ENCODE assay signal across 12 cellular contexts in genomic region chr16:57194512-57194911, GRCh38. TPM values are rescaled to one million over a fixed set of nuclear protein-coding genes. Genes with fewer than 3 reads are reported as not detected.
DNase-seq lines count a peak whose midpoint lies in the region; ATAC-seq and TF ChIP-seq lines count a peak whose summit lies in the region.
"Had no signal": no experiment of that assay in that cellular context is flagged by ENCODE, and none has a peak within 500 bp of the region (broad histone marks: within the 10 kb centered on the region; RNA-seq: fewer than 3 reads in every experiment).

No MANE protein-coding gene starts in this region.

- no peak overlapping the region for H3K4me3 ChIP-seq in HEK293 (ENCODE audit: low read depth, low read length)
- peak overlapping the region; percentile 39 for H3K4me3 ChIP-seq in adipocyte (ENCODE audit: low read length)
- H3K4me3 ChIP-seq in ovary: no peak overlapping the region

- ATAC-seq in HG02852 (IDR thresholded peaks at IDR 0.05; ENCODE audit: unreplicated experiment): no peak

- H3K27ac ChIP-seq in HEK293 (ENCODE audit: extremely low read depth, low read depth, low read length) (no peak overlapping the region), ovary (no peak overlapping the region)

- H3K4me1 ChIP-seq in HEK293 (ENCODE audit: control insufficient read depth, insufficient read depth, low read length) (peaks cover 28% of the 10 kb centered on the region), adipocyte (ENCODE audit: control insufficient read depth, insufficient read depth, low read length) (peaks cover 65% of the 10 kb centered on the region), ovary (ENCODE audit: insufficient read depth) (peaks cover 6% of the 10 kb centered on the region)

- H3K9ac ChIP-seq in adipocyte (ENCODE audit: low read length): peak overlapping the region; percentile 57

- no peaks in the 10 kb centered on the region for H3K9me3 ChIP-seq in HEK293 (ENCODE audit: control insufficient read depth, insufficient read depth, low read depth, low read length)
- no peaks in the 10 kb centered on the region for H3K9me3 ChIP-seq in adipocyte (ENCODE audit: control insufficient read depth, low read length)
- H3K9me3 ChIP-seq in ovary: no peaks in the 10 kb centered on the region

- H3K27me3 ChIP-seq in adipocyte (replicated peaks; ENCODE audit: control insufficient read depth, insufficient read depth, low read length) (no peaks in the 10 kb centered on the region), ovary (no peaks in the 10 kb centered on the region)

- intact Hi-C loops in ovary (cut with DNase I): loop anchor here in 1 of 4 donors (5.0 kb wide), 1 partner anchor 48 kb away; no protein-coding TSS in a partner anchor

- POLR2A ChIA-PET in HEK293 (lab: Yijun Ruan, JAX): interaction anchor here (1.0 kb wide), 1 partner anchor 51 kb away, joined by 4 read pairs; the partner anchor contains the start of gene ARL2BP

- CTCF ChIA-PET in HEK293 (lab: Yijun Ruan, JAX): interaction anchor here (0.6 to 1.3 kb wide), 2 partner anchors 11 kb away, joined by 3 to 4 read pairs; no protein-coding TSS in a partner anchor

- peak; percentile 90 for DNase-seq in A172 (ENCODE audit: low spot score)
- DNase-seq in adipocyte (ENCODE audit: low read depth): peak; percentile 95
- DNase-seq in kidney tubule cell (ENCODE audit: low spot score): peak; percentile 92
- DNase-seq in ureter (ENCODE audit: low spot score): no peak
- DNase-seq in NCI-H524 treated with DMSO at 0.1 percent for 48 hours (lab: John Stamatoyannopoulos, UW): no peak
- DNase-seq in ovary: no peak
- DNase-seq: DND-41, GOT3, immature natural killer cell, NCI-H2029 had no signal

- H3K36me3 ChIP-seq in HEK293 (ENCODE audit: control insufficient read depth in 2 of 2, insufficient read depth in 1 of 2, low read length in 2 of 2): no peaks in the 10 kb centered on the region
- H3K36me3 ChIP-seq in adipocyte (ENCODE audit: control insufficient read depth, insufficient read depth, low read length, severe bottlenecking): no peaks in the 10 kb centered on the region
- H3K36me3 ChIP-seq in ovary: no peaks in the 10 kb centered on the region

- no peak for TF ChIP-seq POLR2A in ovary (IDR thresholded peaks at IDR 0.05)

- TF ChIP-seq EP300 in ovary (IDR thresholded peaks at IDR 0.05): no peak

- no peak for TF ChIP-seq CTCF in HEK293 (tag by site-specific recombination; IDR thresholded peaks at IDR 0.05)
- no peak for TF ChIP-seq CTCF in ovary (IDR thresholded peaks at IDR 0.05)

TF ChIP-seq in HEK293, 187 proteins besides CTCF, POLR2A, EP300 and RAD21:
- TF ChIP-seq ZFHX2 (tag by site-specific recombination; conservative IDR thresholded peaks at IDR 0.05): no peak
- TF ChIP-seq ZNF664 (tag by site-specific recombination; IDR thresholded peaks at IDR 0.05): no peak
- TF ChIP-seq ZNF140 (tag by site-specific recombination; IDR thresholded peaks at IDR 0.05): no peak
- TF ChIP-seq, protein P1, sequence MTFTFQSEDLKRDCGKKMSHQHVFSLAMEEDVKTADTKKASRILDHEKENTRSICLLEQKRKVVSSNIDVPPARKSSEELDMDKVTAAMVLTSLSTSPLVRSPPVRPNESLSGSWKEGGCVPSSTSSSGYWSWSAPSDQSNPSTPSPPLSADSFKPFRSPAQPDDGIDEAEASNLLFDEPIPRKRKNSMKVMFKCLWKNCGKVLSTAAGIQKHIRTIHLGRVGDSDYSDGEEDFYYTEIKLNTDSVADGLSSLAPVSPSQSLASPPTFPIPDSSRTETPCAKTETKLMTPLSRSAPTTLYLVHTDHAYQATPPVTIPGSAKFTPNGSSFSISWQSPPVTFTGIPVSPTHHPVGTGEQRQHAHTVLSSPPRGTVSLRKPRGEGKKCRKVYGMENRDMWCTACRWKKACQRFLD (tag by site-specific recombination; IDR thresholded peaks at IDR 0.05): no peak
- no peak for TF ChIP-seq ZNF707 (tag by site-specific recombination; IDR thresholded peaks at IDR 0.05)
- TF ChIP-seq PRDM6 (tag by site-specific recombination; IDR thresholded peaks at IDR 0.05): 0 out of 2 replicates have a peak, but pooled peaks have one; percentile 26
- peak; percentile 22; the same call in 1 of the 2 replicates for TF ChIP-seq PRDM1 (tag by site-specific recombination; IDR thresholded peaks at IDR 0.05)
- TF ChIP-seq, protein P2, sequence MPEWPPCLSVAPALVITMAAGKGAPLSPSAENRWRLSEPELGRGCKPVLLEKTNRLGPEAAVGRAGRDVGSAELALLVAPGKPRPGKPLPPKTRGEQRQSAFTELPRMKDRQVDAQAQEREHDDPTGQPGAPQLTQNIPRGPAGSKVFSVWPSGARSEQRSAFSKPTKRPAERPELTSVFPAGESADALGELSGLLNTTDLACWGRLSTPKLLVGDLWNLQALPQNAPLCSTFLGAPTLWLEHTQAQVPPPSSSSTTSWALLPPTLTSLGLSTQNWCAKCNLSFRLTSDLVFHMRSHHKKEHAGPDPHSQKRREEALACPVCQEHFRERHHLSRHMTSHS (tag by site-specific recombination; IDR thresholded peaks at IDR 0.05): no peak
- TF ChIP-seq ZNF221 (tag by site-specific recombination; IDR thresholded peaks at IDR 0.05; ENCODE audit: borderline replicate concordance): no peak
- TF ChIP-seq HOXA7 (CRISPR knock-in tag; IDR thresholded peaks at IDR 0.05; ENCODE audit: borderline replicate concordance): no peak
- no peak for TF ChIP-seq ZNF561 (tag by site-specific recombination; IDR thresholded peaks at IDR 0.05; ENCODE audit: borderline replicate concordance)
- TF ChIP-seq, protein P3, sequence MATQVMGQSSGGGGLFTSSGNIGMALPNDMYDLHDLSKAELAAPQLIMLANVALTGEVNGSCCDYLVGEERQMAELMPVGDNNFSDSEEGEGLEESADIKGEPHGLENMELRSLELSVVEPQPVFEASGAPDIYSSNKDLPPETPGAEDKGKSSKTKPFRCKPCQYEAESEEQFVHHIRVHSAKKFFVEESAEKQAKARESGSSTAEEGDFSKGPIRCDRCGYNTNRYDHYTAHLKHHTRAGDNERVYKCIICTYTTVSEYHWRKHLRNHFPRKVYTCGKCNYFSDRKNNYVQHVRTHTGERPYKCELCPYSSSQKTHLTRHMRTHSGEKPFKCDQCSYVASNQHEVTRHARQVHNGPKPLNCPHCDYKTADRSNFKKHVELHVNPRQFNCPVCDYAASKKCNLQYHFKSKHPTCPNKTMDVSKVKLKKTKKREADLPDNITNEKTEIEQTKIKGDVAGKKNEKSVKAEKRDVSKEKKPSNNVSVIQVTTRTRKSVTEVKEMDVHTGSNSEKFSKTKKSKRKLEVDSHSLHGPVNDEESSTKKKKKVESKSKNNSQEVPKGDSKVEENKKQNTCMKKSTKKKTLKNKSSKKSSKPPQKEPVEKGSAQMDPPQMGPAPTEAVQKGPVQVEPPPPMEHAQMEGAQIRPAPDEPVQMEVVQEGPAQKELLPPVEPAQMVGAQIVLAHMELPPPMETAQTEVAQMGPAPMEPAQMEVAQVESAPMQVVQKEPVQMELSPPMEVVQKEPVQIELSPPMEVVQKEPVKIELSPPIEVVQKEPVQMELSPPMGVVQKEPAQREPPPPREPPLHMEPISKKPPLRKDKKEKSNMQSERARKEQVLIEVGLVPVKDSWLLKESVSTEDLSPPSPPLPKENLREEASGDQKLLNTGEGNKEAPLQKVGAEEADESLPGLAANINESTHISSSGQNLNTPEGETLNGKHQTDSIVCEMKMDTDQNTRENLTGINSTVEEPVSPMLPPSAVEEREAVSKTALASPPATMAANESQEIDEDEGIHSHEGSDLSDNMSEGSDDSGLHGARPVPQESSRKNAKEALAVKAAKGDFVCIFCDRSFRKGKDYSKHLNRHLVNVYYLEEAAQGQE (tag by site-specific recombination; IDR thresholded peaks at IDR 0.05): no peak

RNA-seq across cellular contexts. Expression of gene RSPRY1, which starts 8.4 kb away (rescaled TPM):
- 25.8 and 28.7 TPM in 2 replicates for total RNA-seq in A172 (2014; rRNA removed; shearing (Covaris generic))
- total RNA-seq in ureter (44.7 TPM), ovary (10 to 100 TPM; 26.8 to 42.1 (median 29.0) TPM)
- polyA plus RNA-seq in ovary: 10 to 100 TPM; 15.9 to 22.8 TPM

RNA-seq across cellular contexts. Expression of gene PSME3IP1, which starts 8.7 kb away (rescaled TPM):
- 170 and 232 TPM in 2 replicates for total RNA-seq in A172 (2014; rRNA removed; shearing (Covaris generic))
- total RNA-seq in ureter (122 TPM), ovary (10 to 100 TPM; 38.0 to 79.1 (median 59.3) TPM)
- polyA plus RNA-seq in ovary: 100 to 1,000 TPM in 1 of 2 donors, 10 to 100 TPM in 1; 46.8 to 147 TPM

RNA-seq across cellular contexts. Expression of gene ARL2BP, which starts 50.5 kb away (rescaled TPM):
- total RNA-seq in A172 (2014; rRNA removed; shearing (Covaris generic)): 165 and 172 TPM in 2 replicates
- 43.3 TPM for total RNA-seq in ureter
- total RNA-seq in ovary: 10 to 100 TPM; 50.0 to 74.3 (median 57.7) TPM
- polyA plus RNA-seq in ovary: 10 to 100 TPM; 45.3 to 88.0 TPM

Comparison
In these comparisons a context has a peak if more than half of its experiments do, and no peak if none do; other contexts are left out.
1. DNase-seq: peak in A172 (single experiment), adipocyte (single experiment) and kidney tubule cell (single experiment); none in ureter (single experiment), NCI-H524 treated with DMSO at 0.1 percent for 48 hours (single experiment) and ovary (0 of 5).